In genomic region chr6:104716858-104717257, GRCh38 we compare ENCODE assay signal across 7 cellular contexts.
"Had no signal": no experiment of that assay in that cellular context is flagged by ENCODE, and none has a peak within 500 bp of the region (broad histone marks: within the 10 kb centered on the region; RNA-seq: fewer than 3 reads in every experiment).

No MANE protein-coding gene starts in this region.

- FAIRE-seq: H1, H54, HTR-8/SVneo had no signal

- H3K4me2 ChIP-seq: GM23338 had no signal

- DNase-seq: H9, HCEC 1CT, KBM-7 had no signal

- ATAC-seq: GM23338 had no signal

- H2AFZ ChIP-seq: GM23338 had no signal

- H3K4me3 ChIP-seq: GM23338 had no signal
